12 cellular contexts compared by ENCODE assay signal in the genomic region with DNA sequence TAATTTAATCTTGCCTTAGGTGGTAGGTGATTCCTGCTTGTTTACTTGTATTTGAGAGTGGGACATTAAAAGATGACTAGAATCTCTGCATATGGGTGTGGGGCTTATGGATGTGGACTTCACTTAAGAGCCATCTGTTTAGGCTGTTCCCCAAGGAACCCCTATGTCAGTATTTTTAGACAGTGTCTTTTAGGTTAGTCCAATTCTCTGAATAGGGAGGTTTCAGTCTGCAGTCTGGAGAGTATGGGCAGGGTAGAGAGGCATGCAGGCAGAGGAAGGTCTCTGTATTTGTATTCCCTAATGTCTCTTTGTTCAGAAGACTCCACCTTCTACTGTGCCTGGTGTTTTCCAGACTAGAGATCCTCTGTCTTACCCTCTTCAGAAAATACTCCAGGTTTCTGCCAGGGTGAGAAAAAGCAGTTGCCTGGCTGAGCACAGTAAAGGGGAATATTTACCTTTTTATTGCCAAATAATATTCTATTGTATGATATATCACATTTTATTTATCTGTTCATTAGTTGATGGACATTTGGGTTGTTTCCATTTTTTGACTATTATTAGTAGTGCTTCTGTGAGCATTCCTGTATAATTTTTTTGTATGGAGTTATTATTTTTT. TPM values are rescaled to one million over a fixed set of nuclear protein-coding genes. Genes with fewer than 3 reads are reported as not detected.
DNase-seq lines count a peak whose midpoint lies in the region; ATAC-seq and TF ChIP-seq lines count a peak whose summit lies in the region.
"Had no signal": no experiment of that assay in that cellular context is flagged by ENCODE, and none has a peak within 500 bp of the region (broad histone marks: within the 10 kb centered on the region; RNA-seq: fewer than 3 reads in every experiment).

No MANE protein-coding gene starts in this region.

- ATAC-seq in HG03378 (IDR thresholded peaks at IDR 0.05; ENCODE audit: unreplicated experiment) (peak; percentile 38), T-helper 17 cell (no peak), HG02759 (IDR thresholded peaks at IDR 0.05; ENCODE audit: unreplicated experiment) (no peak)
- no peak for ATAC-seq in stimulated activated naive CD8-positive, alpha-beta T cell treated with anti-CD3 and anti-CD28 coated beads, Interleukin-15, amount 100 ng/mL, for 72 hours

- no peak for TF ChIP-seq CTCF in foreskin fibroblast (IDR thresholded peaks at IDR 0.05; ENCODE audit: low read depth, low read length)

- no peaks in the 10 kb centered on the region for H3K27me3 Mint-ChIP-seq in activated naive CD8-positive, alpha-beta T cell
- no peaks in the 10 kb centered on the region for H3K27me3 Mint-ChIP-seq in activated naive CD8-positive, alpha-beta T cell treated with anti-CD3 and anti-CD28 coated beads for 36 hours
- no peaks in the 10 kb centered on the region for H3K27me3 Mint-ChIP-seq in T-helper 17 cell
- H3K27me3 Mint-ChIP-seq in stimulated activated naive CD8-positive, alpha-beta T cell treated with anti-CD3 and anti-CD28 coated beads, Interleukin-15, amount 100 ng/mL, for 72 hours, result no peaks in the 10 kb centered on the region

- no peak overlapping the region for H3K4me3 Mint-ChIP-seq in activated naive CD8-positive, alpha-beta T cell
- H3K4me3 Mint-ChIP-seq in activated naive CD8-positive, alpha-beta T cell treated with anti-CD3 and anti-CD28 coated beads for 36 hours, result no peak overlapping the region
- H3K4me3 Mint-ChIP-seq in T-helper 17 cell, result peak overlapping the region; percentile 77
- H3K4me3 Mint-ChIP-seq in stimulated activated naive CD8-positive, alpha-beta T cell treated with anti-CD3 and anti-CD28 coated beads, Interleukin-15, amount 100 ng/mL, for 72 hours, result peak overlapping the region; percentile 50 to 64

- no peak overlapping the region for H3K4me3 ChIP-seq in foreskin fibroblast (ENCODE audit: low read depth in 1 of 2, low read length in 2 of 2)
- H3K4me3 ChIP-seq: left ventricle myocardium inferior had no signal

- H3K4me1 Mint-ChIP-seq in activated naive CD8-positive, alpha-beta T cell (ENCODE audit: low read depth), result peaks cover 19% of the 10 kb centered on the region
- H3K4me1 Mint-ChIP-seq in activated naive CD8-positive, alpha-beta T cell treated with anti-CD3 and anti-CD28 coated beads for 36 hours, result peaks cover 16% of the 10 kb centered on the region
- H3K4me1 Mint-ChIP-seq in T-helper 17 cell, result peaks cover 19% of the 10 kb centered on the region
- peaks cover 22% of the 10 kb centered on the region for H3K4me1 Mint-ChIP-seq in stimulated activated naive CD8-positive, alpha-beta T cell treated with anti-CD3 and anti-CD28 coated beads, Interleukin-15, amount 100 ng/mL, for 72 hours

- peak overlapping the region; percentile 3 for H3K27ac Mint-ChIP-seq in activated naive CD8-positive, alpha-beta T cell
- no peak overlapping the region for H3K27ac Mint-ChIP-seq in activated naive CD8-positive, alpha-beta T cell treated with anti-CD3 and anti-CD28 coated beads for 36 hours
- peak overlapping the region; percentile 97 for H3K27ac Mint-ChIP-seq in T-helper 17 cell
- H3K27ac Mint-ChIP-seq in stimulated activated naive CD8-positive, alpha-beta T cell treated with anti-CD3 and anti-CD28 coated beads, Interleukin-15, amount 100 ng/mL, for 72 hours, result peak overlapping the region; percentile 1 to 89

- no peak for DNase-seq in activated naive CD8-positive, alpha-beta T cell treated with anti-CD3 and anti-CD28 coated beads for 36 hours
- DNase-seq in T-helper 17 cell, result no peak
- DNase-seq in stimulated activated naive CD8-positive, alpha-beta T cell treated with anti-CD3 and anti-CD28 coated beads, Interleukin-15, amount 100 ng/mL, for 72 hours, result no peak
- DNase-seq in activated gamma-delta T cell treated with Interleukin-2 at 50 U/mL for 16 hours, result no peak
- DNase-seq in foreskin fibroblast, result no peak
- DNase-seq: C1 segment of cervical spinal cord; left ventricle myocardium inferior; NCI-H2107; stimulated activated CD4-positive, alpha-beta T cell treated with anti-CD3 and anti-CD28 coated beads, Interleukin-4, amount 100 ng/mL, for 24 hours had no signal

- H3K36me3 Mint-ChIP-seq in activated naive CD8-positive, alpha-beta T cell, result peaks cover 18% of the 10 kb centered on the region
- H3K36me3 Mint-ChIP-seq in activated naive CD8-positive, alpha-beta T cell treated with anti-CD3 and anti-CD28 coated beads for 36 hours, result peaks cover 25% of the 10 kb centered on the region
- peaks cover 6% of the 10 kb centered on the region for H3K36me3 Mint-ChIP-seq in T-helper 17 cell (ENCODE audit: low read depth)

- no peaks in the 10 kb centered on the region for H3K9me3 ChIP-seq in T-helper 17 cell (ENCODE audit: control insufficient read depth, low read length, poor library complexity, severe bottlenecking)
- H3K9me3 ChIP-seq: left ventricle myocardium inferior had no signal

- H3K9me3 Mint-ChIP-seq in activated naive CD8-positive, alpha-beta T cell (ENCODE audit: low read depth), result no peaks in the 10 kb centered on the region
- H3K9me3 Mint-ChIP-seq in activated naive CD8-positive, alpha-beta T cell treated with anti-CD3 and anti-CD28 coated beads for 36 hours, result peaks cover 8% of the 10 kb centered on the region
- H3K9me3 Mint-ChIP-seq in stimulated activated naive CD8-positive, alpha-beta T cell treated with anti-CD3 and anti-CD28 coated beads, Interleukin-15, amount 100 ng/mL, for 72 hours, result peaks cover 0 to 8% of the 10 kb centered on the region in 2 donors

RNA-seq across cellular contexts. Expression of a gene that starts 19.1 kb away (rescaled TPM):
- 1 to 10 TPM; 7.4 to 7.9 TPM for total RNA-seq in activated naive CD8-positive, alpha-beta T cell treated with anti-CD3 and anti-CD28 coated beads for 36 hours
- total RNA-seq in T-helper 17 cell, result 1 to 10 TPM; 4.0 to 4.6 TPM

RNA-seq across cellular contexts. Expression of a gene that starts 20.2 kb away (rescaled TPM):
- total RNA-seq in activated naive CD8-positive, alpha-beta T cell treated with anti-CD3 and anti-CD28 coated beads for 36 hours, result 1 to 10 TPM; 7.0 to 7.1 TPM
- total RNA-seq in T-helper 17 cell, result 1 to 10 TPM; 4.7 to 5.0 TPM

Comparison
In these comparisons a context has a peak if more than half of its experiments do, and no peak if none do; other contexts are left out.
1. H3K4me3 Mint-ChIP-seq: peak in T-helper 17 cell (single experiment) and stimulated activated naive CD8-positive, alpha-beta T cell treated with anti-CD3 and anti-CD28 coated beads, Interleukin-15, amount 100 ng/mL, for 72 hours (2 of 2); none in activated naive CD8-positive, alpha-beta T cell (single experiment) and activated naive CD8-positive, alpha-beta T cell treated with anti-CD3 and anti-CD28 coated beads for 36 hours (single experiment).